In the genomic region with DNA sequence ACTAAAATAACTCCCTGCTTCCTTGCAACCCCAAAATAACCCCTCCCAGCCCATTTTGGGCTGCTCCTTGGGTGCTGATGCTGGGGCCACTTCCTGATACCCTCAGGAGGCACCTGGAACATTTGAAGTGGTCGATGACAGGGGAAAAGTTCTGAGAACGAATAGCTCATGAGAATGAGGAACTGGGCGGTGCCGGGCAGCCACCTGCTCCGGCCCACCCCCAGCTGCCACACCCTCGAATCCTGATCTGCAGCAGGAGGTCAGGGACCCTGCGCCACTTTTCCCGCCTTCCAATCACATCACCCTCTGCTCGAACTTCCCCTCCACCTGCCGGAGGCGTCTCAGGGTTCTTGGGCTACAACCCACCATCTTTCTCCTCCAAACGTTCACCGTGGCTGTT, we compare ENCODE assay signal across 16 cellular contexts. TPM values are rescaled to one million over a fixed set of nuclear protein-coding genes. Genes with fewer than 3 reads are reported as not detected.
DNase-seq lines count a peak whose midpoint lies in the region; ATAC-seq and TF ChIP-seq lines count a peak whose summit lies in the region.
"Had no signal": no experiment of that assay in that cellular context is flagged by ENCODE, and none has a peak within 500 bp of the region (broad histone marks: within the 10 kb centered on the region; RNA-seq: fewer than 3 reads in every experiment).

No MANE protein-coding gene starts in this region.

- DNase-seq in heart right ventricle (no peak), right atrium auricular region (ENCODE audit: low spot score) (no peak), DND-41 (peak; percentile 25), osteoblast (ENCODE audit: insufficient read length, low spot score, missing footprints) (peak; percentile 50), Ammon's horn (ENCODE audit: low spot score) (no peak)
- DNase-seq in activated naive CD8-positive, alpha-beta T cell treated with anti-CD3 and anti-CD28 coated beads, Interleukin-2, amount 50 U/mL, for 24 hours = no peak
- DNase-seq: BE2C; DMS53; NCI-H1048; NCI-H1694 treated with DMSO at 0.1 percent for 48 hours; NCI-H345; NCI-H526 treated with DMSO at 0.1 percent for 48 hours; NK-92 treated with Interleukin-12 subunit alpha and Interleukin-12 subunit beta, amount 100 ng/mL, for 24 hours; OCI-M1 had no signal

- peak overlapping the region; percentile 61 for H3K27ac Mint-ChIP-seq in activated naive CD8-positive, alpha-beta T cell treated with anti-CD3 and anti-CD28 coated beads, Interleukin-2, amount 50 U/mL, for 24 hours

- peaks cover 0 to 3% (median 0%) of the 10 kb centered on the region in 7 donors for H3K27me3 ChIP-seq in heart right ventricle
- no peaks in the 10 kb centered on the region for H3K27me3 ChIP-seq in right atrium auricular region
- no peaks in the 10 kb centered on the region for H3K27me3 ChIP-seq in DND-41 (ENCODE audit: insufficient read depth, low read length, poor library complexity)
- no peaks in the 10 kb centered on the region for H3K27me3 ChIP-seq in osteoblast (ENCODE audit: insufficient read depth, low read length)

- TF ChIP-seq CTCF in heart right ventricle (IDR thresholded peaks at IDR 0.05) = no peak
- no peak for TF ChIP-seq CTCF in right atrium auricular region (IDR thresholded peaks at IDR 0.05)
- no peak for TF ChIP-seq CTCF in DND-41 (IDR thresholded peaks at IDR 0.05; ENCODE audit: borderline replicate concordance, extremely low read depth, low read length, poor library complexity, severe bottlenecking)
- no peak for TF ChIP-seq CTCF in osteoblast (IDR thresholded peaks at IDR 0.05; ENCODE audit: extremely low read depth, low read depth, low read length)

- H3K4me3 ChIP-seq in heart right ventricle (no peak overlapping the region), right atrium auricular region (no peak overlapping the region), DND-41 (ENCODE audit: low read depth in 1 of 2, low read length in 2 of 2) (no peak overlapping the region), osteoblast (ENCODE audit: insufficient read depth, low read length) (no peak overlapping the region)

- H3K27ac ChIP-seq in heart right ventricle (peak overlapping the region in 8 of 10 donors; percentile 5 to 88 (median 33)), right atrium auricular region (peak overlapping the region in 1 of 2 donors; percentile 29), DND-41 (ENCODE audit: low read length) (no peak overlapping the region), osteoblast (ENCODE audit: low read depth, low read length) (no peak overlapping the region)

- H3K4me1 ChIP-seq in heart right ventricle (peaks cover 0 to 89% (median 36%) of the 10 kb centered on the region in 9 donors), right atrium auricular region (peaks cover 0 to 56% of the 10 kb centered on the region in 2 donors), DND-41 (ENCODE audit: insufficient read depth, low read length) (no peaks in the 10 kb centered on the region), osteoblast (ENCODE audit: insufficient read depth, low read length) (no peaks in the 10 kb centered on the region)
- H3K4me1 ChIP-seq: BE2C had no signal

- no peak overlapping the region for H3K4me2 ChIP-seq in DND-41 (ENCODE audit: insufficient read depth, low read length)
- H3K4me2 ChIP-seq in osteoblast (ENCODE audit: insufficient read depth, low read length) = no peak overlapping the region

- no peak overlapping the region for H3K4me3 Mint-ChIP-seq in activated naive CD8-positive, alpha-beta T cell treated with anti-CD3 and anti-CD28 coated beads, Interleukin-2, amount 50 U/mL, for 24 hours

- no peaks in the 10 kb centered on the region for H3K9me3 Mint-ChIP-seq in activated naive CD8-positive, alpha-beta T cell treated with anti-CD3 and anti-CD28 coated beads, Interleukin-2, amount 50 U/mL, for 24 hours

- peaks cover 28% of the 10 kb centered on the region for H3K4me1 Mint-ChIP-seq in activated naive CD8-positive, alpha-beta T cell treated with anti-CD3 and anti-CD28 coated beads, Interleukin-2, amount 50 U/mL, for 24 hours

- H3K36me3 ChIP-seq in heart right ventricle (no peaks in the 10 kb centered on the region), right atrium auricular region (no peaks in the 10 kb centered on the region), DND-41 (ENCODE audit: insufficient read depth, low read length) (no peaks in the 10 kb centered on the region), osteoblast (ENCODE audit: insufficient read depth, low read length) (no peaks in the 10 kb centered on the region)
- H3K36me3 ChIP-seq: BE2C had no signal

- H4K20me1 ChIP-seq in DND-41 (ENCODE audit: insufficient read depth, low read length) (peaks cover 11% of the 10 kb centered on the region; the same call in 1 of the 2 replicates), osteoblast (ENCODE audit: insufficient read depth, low read length) (no peaks in the 10 kb centered on the region)

- H3K27me3 Mint-ChIP-seq in activated naive CD8-positive, alpha-beta T cell treated with anti-CD3 and anti-CD28 coated beads, Interleukin-2, amount 50 U/mL, for 24 hours = no peaks in the 10 kb centered on the region

- H3K9me3 ChIP-seq in heart right ventricle (no peaks in the 10 kb centered on the region), right atrium auricular region (no peaks in the 10 kb centered on the region), DND-41 (ENCODE audit: insufficient read depth, low read length, severe bottlenecking) (no peaks in the 10 kb centered on the region), osteoblast (ENCODE audit: low read depth, low read length) (no peaks in the 10 kb centered on the region)

- peak in 1 of 8 donors; percentile 20 for ATAC-seq in heart right ventricle
- no peak; the same call in 2 of the 3 replicates for ATAC-seq in DND-41 (ENCODE audit: insufficient read depth, low read depth)
- ATAC-seq in activated naive CD8-positive, alpha-beta T cell treated with anti-CD3 and anti-CD28 coated beads, Interleukin-2, amount 50 U/mL, for 24 hours = no peak
- no peak for ATAC-seq in HG03439 (IDR thresholded peaks at IDR 0.05; ENCODE audit: unreplicated experiment)
- ATAC-seq: HCT116 had no signal

- 61 to 64% methylated on average over 13 of the region's 13 CpGs for WGBS in heart right ventricle, 2 donors

- H3K79me2 ChIP-seq in DND-41 (ENCODE audit: insufficient read depth, low read length) (no peaks in the 10 kb centered on the region), osteoblast (ENCODE audit: insufficient read depth, low read length) (no peaks in the 10 kb centered on the region)

- H3K36me3 Mint-ChIP-seq in activated naive CD8-positive, alpha-beta T cell treated with anti-CD3 and anti-CD28 coated beads, Interleukin-2, amount 50 U/mL, for 24 hours (ENCODE audit: low read depth) = peaks cover 30% of the 10 kb centered on the region

- no peak overlapping the region for H3K9ac ChIP-seq in DND-41 (ENCODE audit: low read depth, low read length)

- intact Hi-C loops in heart right ventricle (cut with DNase I) = no loop called here

- H2AFZ ChIP-seq in DND-41 (ENCODE audit: low read depth, low read length) (no peak overlapping the region), osteoblast (ENCODE audit: low read length) (no peak overlapping the region)

RNA-seq across cellular contexts. Expression of gene HRH2, which starts 19.7 kb away (rescaled TPM):
- total RNA-seq in heart right ventricle (10 to 100 TPM; 36.5 to 78.7 (median 52.8) TPM), right atrium auricular region (10 to 100 TPM in 1 of 2 donors, 1 to 10 TPM in 1; 8.0 to 18.9 TPM), osteoblast (0.36 and 0.59 TPM in 2 replicates)
- 10 to 100 TPM; 12.2 to 24.8 TPM for polyA plus RNA-seq in heart right ventricle

Comparison
In these comparisons a context has a peak if more than half of its experiments do, and no peak if none do; other contexts are left out.
1. DNase-seq: peak in DND-41 (single experiment) and osteoblast (single experiment); none in heart right ventricle (0 of 2), right atrium auricular region (single experiment), activated naive CD8-positive, alpha-beta T cell treated with anti-CD3 and anti-CD28 coated beads, Interleukin-2, amount 50 U/mL, for 24 hours (single experiment) and Ammon's horn (single experiment).
2. H3K27ac ChIP-seq: peak in heart right ventricle (8 of 10); none in DND-41 (single experiment) and osteoblast (single experiment).